ENCODE assay signal across 13 cellular contexts in genomic region chr9:134372621-134373267, GRCh38. TPM values are rescaled to one million over a fixed set of nuclear protein-coding genes. Genes with fewer than 3 reads are reported as not detected.
DNase-seq lines count a peak whose midpoint lies in the region; TF ChIP-seq lines count a peak whose summit lies in the region.
"Had no signal": no experiment of that assay in that cellular context is flagged by ENCODE, and none has a peak within 500 bp of the region (broad histone marks: within the 10 kb centered on the region; RNA-seq: fewer than 3 reads in every experiment).

No MANE protein-coding gene starts in this region.

- H3K9me3 ChIP-seq in BLaER1 treated with 17β-estradiol and CSF1 and Interleukin-3, amounts not matched to agents 10 nM and 100 nM (replicated peaks in 1 of 11): no peaks in the 10 kb centered on the region
- H3K9me3 ChIP-seq in HAP-1: no peaks in the 10 kb centered on the region

- H3K4me3 ChIP-seq in BLaER1 treated with 17β-estradiol and CSF1 and Interleukin-3, amounts not matched to agents 10 nM and 100 nM: peak overlapping the region in 3 of 10 experiments; percentile 5 to 35 (median 21); a peak in 2 of 20 replicates
- no peak overlapping the region for H3K4me3 ChIP-seq in HAP-1

- peak overlapping the region; percentile 6 to 70 (median 65); a peak in 21 of 22 replicates for H3K27ac ChIP-seq in BLaER1 treated with 17β-estradiol and CSF1 and Interleukin-3, amounts not matched to agents 10 nM and 100 nM

- no peaks in the 10 kb centered on the region for H3K27me3 Mint-ChIP-seq in osteocyte (ENCODE audit: unreplicated experiment)
- H3K27me3 Mint-ChIP-seq: T-cell had no signal

- H3K4me1 ChIP-seq in BLaER1 treated with 17β-estradiol and CSF1 and Interleukin-3, amounts not matched to agents 10 nM and 100 nM: peaks cover 90 to 96% (median 93%) of the 10 kb centered on the region in 10 experiments
- no peaks in the 10 kb centered on the region for H3K4me1 ChIP-seq in HAP-1

- peak overlapping the region; percentile 3 to 66 (median 44); a peak in 13 of 22 replicates for H3K9ac ChIP-seq in BLaER1 treated with 17β-estradiol and CSF1 and Interleukin-3, amounts not matched to agents 10 nM and 100 nM

- 0 out of 22 replicates have a peak, but pooled peaks cover 0 to 4% (median 0%) of the 10 kb centered on the region in 11 experiments for H3K36me3 ChIP-seq in BLaER1 treated with 17β-estradiol and CSF1 and Interleukin-3, amounts not matched to agents 10 nM and 100 nM
- no peaks in the 10 kb centered on the region for H3K36me3 ChIP-seq in HAP-1 (replicated peaks)

- peak overlapping the region; percentile 38 to 92 (median 72) for H3K4me2 ChIP-seq in BLaER1 treated with 17β-estradiol and CSF1 and Interleukin-3, amounts not matched to agents 10 nM and 100 nM

- no peak overlapping the region for H3K4me3 Mint-ChIP-seq in osteocyte (ENCODE audit: unreplicated experiment)
- H3K4me3 Mint-ChIP-seq: CD8-positive, alpha-beta T cell; T-cell had no signal

- DNase-seq in SW480 (ENCODE audit: low spot score): peak; percentile 53
- peak; percentile 85 for DNase-seq in glomerular visceral epithelial cell (ENCODE audit: extremely low spot score)
- DNase-seq in osteocyte (ENCODE audit: extremely low spot score, unreplicated experiment): no peak
- DNase-seq in central memory CD4-positive, alpha-beta T cell: no peak
- no peak for DNase-seq in activated T-cell treated with anti-CD3 and anti-CD28 coated beads for 4 hours
- no peak for DNase-seq in HAP-1 (ENCODE audit: low spot score in 2 of 2)
- no peak for DNase-seq in activated CD4-positive, alpha-beta T cell treated with anti-CD3 and anti-CD28 coated beads, Interleukin-2, amount 50 U/mL, for 48 hours
- DNase-seq: CD8-positive, alpha-beta T cell; HCEC 1CT; mesendoderm; stimulated activated CD4-positive, alpha-beta T cell treated with anti-CD3 and anti-CD28 coated beads, Interleukin-2, amount 100 ng/mL, for 48 hours had no signal

- peak overlapping the region; percentile 2 for H3K27ac Mint-ChIP-seq in osteocyte (ENCODE audit: unreplicated experiment)
- H3K27ac Mint-ChIP-seq: T-cell had no signal

- no peaks in the 10 kb centered on the region for H3K27me3 ChIP-seq in BLaER1 treated with 17β-estradiol and CSF1 and Interleukin-3, amounts not matched to agents 10 nM and 100 nM
- no peaks in the 10 kb centered on the region for H3K27me3 ChIP-seq in HAP-1 (ENCODE audit: low read depth)

- in situ Hi-C loops in HAP-1 (cut with MboI; ENCODE audit: low sequenced_read_pairs): no loop called here

- no peak for TF ChIP-seq CTCF in osteocyte (IDR thresholded peaks at IDR 0.05)

- H4K20me1 ChIP-seq in BLaER1 treated with 17β-estradiol and CSF1 and Interleukin-3, amounts not matched to agents 10 nM and 100 nM: peaks cover 93 to 99% (median 96%) of the 10 kb centered on the region in 11 experiments

- H3K9me3 Mint-ChIP-seq in osteocyte (ENCODE audit: unreplicated experiment): no peaks in the 10 kb centered on the region
- H3K9me3 Mint-ChIP-seq: CD8-positive, alpha-beta T cell; T-cell had no signal

- peaks cover 69% of the 10 kb centered on the region for H3K4me1 Mint-ChIP-seq in osteocyte (ENCODE audit: unreplicated experiment)

- H3K36me3 Mint-ChIP-seq in osteocyte (ENCODE audit: unreplicated experiment): no peaks in the 10 kb centered on the region
- H3K36me3 Mint-ChIP-seq: CD8-positive, alpha-beta T cell; T-cell had no signal

RNA-seq across cellular contexts. Expression of gene RXRA, which starts 46.5 kb away (rescaled TPM):
- total RNA-seq in osteocyte: 76.4 and 82.2 TPM in 2 replicates

Comparison
In these comparisons a context has a peak if more than half of its experiments do, and no peak if none do; other contexts are left out.
1. DNase-seq: peak in SW480 (single experiment) and glomerular visceral epithelial cell (single experiment); none in osteocyte (single experiment), central memory CD4-positive, alpha-beta T cell (single experiment), activated T-cell treated with anti-CD3 and anti-CD28 coated beads for 4 hours (single experiment), HAP-1 (0 of 2) and activated CD4-positive, alpha-beta T cell treated with anti-CD3 and anti-CD28 coated beads, Interleukin-2, amount 50 U/mL, for 48 hours (0 of 2).